ENCODE assay signal across 1 cellular context in genomic region chr5:141968914-141969608, GRCh38.
TF ChIP-seq lines count a peak whose summit lies in the region.

Gene RNF14, plus strand, starts transcription at chr5:141969105. Its CDS starts 4,484 bp downstream, at chr5:141973589.

TF ChIP-seq in HEK293, 187 proteins besides CTCF, POLR2A, EP300 and RAD21 (continued from another document and continues in another):
- no peak for TF ChIP-seq ZNF280C (tag by site-specific recombination; IDR thresholded peaks at IDR 0.05)
- TF ChIP-seq KLF1 (tag by site-specific recombination; IDR thresholded peaks at IDR 0.05), result peak; percentile 96
- TF ChIP-seq ZNF394 (tag by site-specific recombination; IDR thresholded peaks at IDR 0.05; ENCODE audit: borderline replicate concordance), result peak; percentile 36; the same call in 1 of the 2 replicates
- TF ChIP-seq ZSCAN30 (tag by site-specific recombination; IDR thresholded peaks at IDR 0.05), result peak; percentile 61
- 0 out of 2 replicates have a peak, but pooled peaks have one; percentile 23 for TF ChIP-seq ZBTB21 (tag by site-specific recombination; IDR thresholded peaks at IDR 0.05)
- peak; percentile 34; the same call in 1 of the 2 replicates for TF ChIP-seq ZNF18 (tag by site-specific recombination; IDR thresholded peaks at IDR 0.05)
- TF ChIP-seq ZBTB17 (tag by site-specific recombination; IDR thresholded peaks at IDR 0.05), result peak; percentile 94
- peak; percentile 100 for TF ChIP-seq ZFP69B (tag by site-specific recombination; IDR thresholded peaks at IDR 0.05)
- peak; percentile 84 for TF ChIP-seq ZBTB26 (tag by site-specific recombination; optimal IDR thresholded peaks at IDR 0.05)
- peak; percentile 66; the same call in 1 of the 2 replicates for TF ChIP-seq ZNF449 (tag by site-specific recombination; IDR thresholded peaks at IDR 0.05)
- TF ChIP-seq ZNF211 (tag by site-specific recombination; IDR thresholded peaks at IDR 0.05; ENCODE audit: low read depth), result no peak
- TF ChIP-seq ZNF26 (tag by site-specific recombination; IDR thresholded peaks at IDR 0.05), result no peak
- peak; percentile 83 for TF ChIP-seq KLF17 (tag by site-specific recombination; IDR thresholded peaks at IDR 0.05)
- TF ChIP-seq ZFP37 (tag by site-specific recombination; IDR thresholded peaks at IDR 0.05), result peak; percentile 98
- TF ChIP-seq ZBTB20 (tag by site-specific recombination; IDR thresholded peaks at IDR 0.05), result peak; percentile 90
- no peak for TF ChIP-seq ZBTB6 (tag by site-specific recombination; IDR thresholded peaks at IDR 0.05)
- TF ChIP-seq KLF9 (tag by site-specific recombination; IDR thresholded peaks at IDR 0.05; ENCODE audit: low read depth), result peak; percentile 74
- peak; percentile 54; the same call in 1 of the 2 replicates for TF ChIP-seq PRDM10 (tag by site-specific recombination; IDR thresholded peaks at IDR 0.05)
- peak; percentile 60; the same call in 1 of the 2 replicates for TF ChIP-seq ZNF629 (tag by site-specific recombination; IDR thresholded peaks at IDR 0.05)
- TF ChIP-seq ZNF76 (tag by site-specific recombination; IDR thresholded peaks at IDR 0.05; ENCODE audit: borderline replicate concordance, low read depth), result peak; percentile 59; the same call in 1 of the 2 replicates
- TF ChIP-seq KLF16 (tag by site-specific recombination; IDR thresholded peaks at IDR 0.05), result peak; percentile 95
- TF ChIP-seq WT1 (tag by site-specific recombination; IDR thresholded peaks at IDR 0.05), result peak; percentile 44; the same call in 1 of the 2 replicates
- peak; percentile 86; the same call in 1 of the 2 replicates for TF ChIP-seq PBX3 (CRISPR knock-in tag; IDR thresholded peaks at IDR 0.05)
- peak; percentile 72 for TF ChIP-seq IKZF3 (tag by site-specific recombination; IDR thresholded peaks at IDR 0.05)
- 0 out of 2 replicates have a peak, but pooled peaks have one; percentile 41 for TF ChIP-seq ZSCAN23 (tag by site-specific recombination; IDR thresholded peaks at IDR 0.05)
- peak; percentile 91 for TF ChIP-seq ZBTB10 (tag by site-specific recombination; IDR thresholded peaks at IDR 0.05)
- TF ChIP-seq ZFHX2 (tag by site-specific recombination; conservative IDR thresholded peaks at IDR 0.05), result peak; percentile 69; the same call in 1 of the 2 replicates
- TF ChIP-seq ZBTB44 (tag by site-specific recombination; IDR thresholded peaks at IDR 0.05), result no peak
- TF ChIP-seq ZBTB7A (tag by site-specific recombination; IDR thresholded peaks at IDR 0.05; ENCODE audit: low read depth), result peak; percentile 66; the same call in 1 of the 2 replicates
- peak; percentile 59; the same call in 1 of the 2 replicates for TF ChIP-seq INSM2 (tag by site-specific recombination; IDR thresholded peaks at IDR 0.05)
- 0 out of 2 replicates have a peak, but pooled peaks have one; percentile 41 for TF ChIP-seq ZNF610 (tag by site-specific recombination; IDR thresholded peaks at IDR 0.05; ENCODE audit: borderline replicate concordance)
